In the genomic region with DNA sequence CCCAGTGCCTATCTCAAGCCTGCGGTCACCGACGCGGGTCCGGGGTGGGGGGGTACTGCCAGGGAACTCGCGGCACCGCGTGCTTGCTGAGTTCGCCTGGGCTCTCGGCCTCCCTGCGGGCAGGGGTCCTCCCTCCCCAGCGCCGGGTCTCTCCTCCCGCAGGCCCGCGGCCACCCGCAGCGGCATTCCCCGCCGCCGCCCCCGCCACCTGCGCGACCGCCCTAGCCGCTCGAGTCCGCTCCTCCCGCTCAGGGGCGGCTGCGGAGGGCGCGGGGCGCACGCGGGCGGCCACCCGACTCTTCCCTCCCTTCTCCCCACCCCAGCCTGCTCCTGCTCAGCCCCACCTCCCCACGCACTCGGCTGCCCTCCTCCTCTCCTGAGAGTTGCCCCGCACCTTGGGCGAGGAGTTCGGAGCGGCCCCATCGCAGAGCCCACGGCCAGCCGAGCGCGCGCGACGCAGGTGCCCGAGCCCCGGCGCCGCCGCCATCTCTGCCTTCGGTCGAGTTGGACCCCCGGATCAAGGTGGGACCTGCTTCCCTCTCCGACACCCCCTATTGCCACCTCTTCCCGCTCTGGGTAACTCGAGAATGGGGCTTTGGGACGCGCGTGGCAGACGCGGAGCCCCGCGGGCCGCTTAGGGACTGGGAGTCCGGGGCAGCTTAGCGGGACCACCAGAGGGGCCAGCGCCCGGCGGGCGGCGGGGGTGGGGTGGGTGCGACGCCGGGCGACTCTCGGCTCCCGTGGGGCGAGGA, we compare ENCODE assay signal across 9 cellular contexts.
DNase-seq lines count a peak whose midpoint lies in the region; ATAC-seq, FAIRE-seq and TF ChIP-seq lines count a peak whose summit lies in the region.
"Had no signal": no experiment of that assay in that cellular context is flagged by ENCODE, and none has a peak within 500 bp of the region (broad histone marks: within the 10 kb centered on the region; RNA-seq: fewer than 3 reads in every experiment).

No MANE protein-coding gene starts in this region.

- H3K9ac ChIP-seq in fibroblast of lung (ENCODE audit: insufficient read depth, low read length): no peak overlapping the region
- no peak overlapping the region for H3K9ac ChIP-seq in neural progenitor cell
- H3K9ac ChIP-seq: KMS-11 had no signal

- H3K4me1 ChIP-seq in fibroblast of lung (ENCODE audit: control insufficient read depth, extremely low read depth, insufficient read depth, low read length) (no peaks in the 10 kb centered on the region), neural progenitor cell (peaks cover 8% of the 10 kb centered on the region)

- no peak overlapping the region for H3K27ac ChIP-seq in fibroblast of lung (ENCODE audit: insufficient read depth, low read length)
- no peak overlapping the region for H3K27ac ChIP-seq in neural progenitor cell
- H3K27ac ChIP-seq: KMS-11 had no signal

- peaks cover 18% of the 10 kb centered on the region for H3K27me3 ChIP-seq in fibroblast of lung (ENCODE audit: control insufficient read depth, insufficient read depth, low read length)
- peaks cover 38% of the 10 kb centered on the region for H3K27me3 ChIP-seq in neural progenitor cell

- H4K20me1 ChIP-seq in fibroblast of lung (ENCODE audit: control insufficient read depth, extremely low read depth, insufficient read depth, low read length): peaks cover 3% of the 10 kb centered on the region
- H4K20me1 ChIP-seq in neural progenitor cell (ENCODE audit: low read depth): no peaks in the 10 kb centered on the region

- peak overlapping the region; percentile 59 for H3K4me2 ChIP-seq in fibroblast of lung (ENCODE audit: extremely low read depth, insufficient read depth, low read length)
- peak overlapping the region; percentile 99 for H3K4me2 ChIP-seq in neural progenitor cell
- H3K4me2 ChIP-seq: KMS-11 had no signal

- H3K4me3 ChIP-seq in AG04449 (ENCODE audit: low read depth, low read length): peak overlapping the region; percentile 61
- H3K4me3 ChIP-seq in fibroblast of lung (replicated peaks in 1 of 4; ENCODE audit: control extremely low read depth in 1 of 4, insufficient read depth in 1 of 4, low read depth in 3 of 4, low read length in 4 of 4): peak overlapping the region; percentile 23 to 54 (median 36)
- peak overlapping the region; percentile 85 for H3K4me3 ChIP-seq in neural progenitor cell

- H3K4me3 Mint-ChIP-seq in neural progenitor cell: peak overlapping the region; percentile 84
- H3K4me3 Mint-ChIP-seq in activated CD4-positive, alpha-beta memory T cell treated with anti-CD3 and anti-CD28 coated beads for 36 hours: no peak overlapping the region

- ATAC-seq in HG03342 (IDR thresholded peaks at IDR 0.05; ENCODE audit: unreplicated experiment) (no peak), GM21786 (IDR thresholded peaks at IDR 0.05; ENCODE audit: unreplicated experiment) (no peak)

- no peaks in the 10 kb centered on the region for H3K36me3 Mint-ChIP-seq in neural progenitor cell
- no peaks in the 10 kb centered on the region for H3K36me3 Mint-ChIP-seq in activated CD4-positive, alpha-beta memory T cell treated with anti-CD3 and anti-CD28 coated beads for 36 hours

- H3F3A ChIP-seq in neural progenitor cell (ENCODE audit: low read depth): peaks cover 7% of the 10 kb centered on the region

- peaks cover 3% of the 10 kb centered on the region for H3K4me1 Mint-ChIP-seq in neural progenitor cell
- H3K4me1 Mint-ChIP-seq in activated CD4-positive, alpha-beta memory T cell treated with anti-CD3 and anti-CD28 coated beads for 36 hours (ENCODE audit: low read depth): peaks cover 3% of the 10 kb centered on the region

- TF ChIP-seq CTCF in AG04449 (IDR thresholded peaks at IDR 0.05; ENCODE audit: insufficient read depth, low read length, missing control alignments) (no peak), fibroblast of lung (conservative IDR thresholded peaks at IDR 0.05 in 1 of 2, IDR thresholded peaks at IDR 0.05 in 1 of 2; ENCODE audit: low read depth in 1 of 2, low read length in 2 of 2) (no peak), neural progenitor cell (IDR thresholded peaks at IDR 0.05) (no peak)

- H3K27ac Mint-ChIP-seq in neural progenitor cell: no peak overlapping the region
- no peak overlapping the region for H3K27ac Mint-ChIP-seq in activated CD4-positive, alpha-beta memory T cell treated with anti-CD3 and anti-CD28 coated beads for 36 hours

- no peak overlapping the region for H2AFZ ChIP-seq in fibroblast of lung (ENCODE audit: low read length)
- H2AFZ ChIP-seq in neural progenitor cell (replicated peaks): peak overlapping the region; percentile 98

- FAIRE-seq in RCC 7860 (lab: Jason Lieb, UNC): no peak

- CTCF ChIA-PET in AG04449 (lab: Yijun Ruan, JAX): interaction anchor here (1.0 kb wide), 1 partner anchor 36 kb away, joined by 3 read pairs; no protein-coding TSS in a partner anchor
- CTCF ChIA-PET in activated CD4-positive, alpha-beta memory T cell treated with anti-CD3 and anti-CD28 coated beads for 36 hours (lab: Charles Lee): no interaction called here

- peaks cover 21% of the 10 kb centered on the region for H3K27me3 Mint-ChIP-seq in neural progenitor cell (ENCODE audit: insufficient read depth, low read depth)
- H3K27me3 Mint-ChIP-seq in activated CD4-positive, alpha-beta memory T cell treated with anti-CD3 and anti-CD28 coated beads for 36 hours: peaks cover 29% of the 10 kb centered on the region

- H3K36me3 ChIP-seq in fibroblast of lung (ENCODE audit: control insufficient read depth, insufficient read depth, low read length) (no peaks in the 10 kb centered on the region), neural progenitor cell (no peaks in the 10 kb centered on the region)

- intact Hi-C loops in activated CD4-positive, alpha-beta memory T cell treated with anti-CD3 and anti-CD28 coated beads for 36 hours (cut with micrococcal nuclease): no loop called here

- H3K9me3 ChIP-seq in fibroblast of lung (ENCODE audit: control insufficient read depth, insufficient read depth, low read depth, low read length): no peaks in the 10 kb centered on the region
- no peaks in the 10 kb centered on the region for H3K9me3 ChIP-seq in neural progenitor cell (ENCODE audit: low read depth)

- H3K79me2 ChIP-seq in fibroblast of lung (ENCODE audit: control insufficient read depth, insufficient read depth, low read length) (no peaks in the 10 kb centered on the region), neural progenitor cell (ENCODE audit: low read depth) (no peaks in the 10 kb centered on the region)

- POLR2A ChIA-PET in AG04449 (lab: Yijun Ruan, JAX): no interaction called here
- POLR2A ChIA-PET in activated CD4-positive, alpha-beta memory T cell treated with anti-CD3 and anti-CD28 coated beads for 36 hours (lab: Charles Lee): no interaction called here

- DNase-seq in AG04449 (ENCODE audit: low read depth, low spot score) (no peak), HuH-7 (ENCODE audit: low spot score) (peak; percentile 40), fibroblast of lung (ENCODE audit: low read depth in 2 of 2) (no peak), neural progenitor cell (ENCODE audit: low spot score) (peak; percentile 61), RCC 7860 (ENCODE audit: low spot score) (no peak)
- DNase-seq in activated CD4-positive, alpha-beta memory T cell treated with anti-CD3 and anti-CD28 coated beads for 36 hours: no peak

- H3K9me3 Mint-ChIP-seq in neural progenitor cell: no peaks in the 10 kb centered on the region
- H3K9me3 Mint-ChIP-seq in activated CD4-positive, alpha-beta memory T cell treated with anti-CD3 and anti-CD28 coated beads for 36 hours: no peaks in the 10 kb centered on the region

Comparison
In these comparisons a context has a peak if more than half of its experiments do, and no peak if none do; other contexts are left out.
1. DNase-seq: peak in HuH-7 (single experiment) and neural progenitor cell (single experiment); none in AG04449 (single experiment), fibroblast of lung (0 of 2), RCC 7860 (single experiment) and activated CD4-positive, alpha-beta memory T cell treated with anti-CD3 and anti-CD28 coated beads for 36 hours (single experiment).
2. Peak in every context shown above with its lines, with median percentiles within 50 percentile points of each other: H3K4me3 ChIP-seq.